ENCODE assay signal across 18 cellular contexts in the genomic region with DNA sequence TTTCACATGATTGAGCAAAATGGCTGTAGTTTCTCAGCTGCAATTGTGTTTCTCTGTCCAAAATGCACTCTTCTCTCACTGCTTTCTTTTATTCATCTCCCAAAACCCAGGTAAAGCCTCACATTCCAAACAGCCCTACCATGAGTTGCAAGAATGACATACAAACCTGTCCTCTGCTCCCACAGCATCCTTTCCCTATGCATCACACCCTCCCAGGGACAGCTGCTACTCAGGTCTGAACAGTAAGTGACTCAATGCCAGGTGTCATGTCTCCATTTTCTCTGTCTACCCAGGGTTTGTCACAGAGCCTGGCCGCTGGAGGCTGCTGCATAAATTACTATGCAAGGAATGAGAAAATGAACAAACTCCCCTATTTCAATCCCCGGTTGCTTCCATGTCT.
"Had no signal": no experiment of that assay in that cellular context is flagged by ENCODE, and none has a peak within 500 bp of the region (broad histone marks: within the 10 kb centered on the region; RNA-seq: fewer than 3 reads in every experiment).

No MANE protein-coding gene starts in this region.

- H3K27ac ChIP-seq: hepatocyte, neutrophil, sigmoid colon, stomach, thoracic aorta, transverse colon had no signal

- H3K27ac Mint-ChIP-seq: dendritic cell treated with granulocyte-macrophage colony-stimulating factor and Interleukin-4, amounts not matched to agents 40 ng/mL and 50 ng/mL, for 4 days; naive thymus-derived CD8-positive, alpha-beta T cell had no signal

- H3K4me2 ChIP-seq: hepatocyte had no signal

- H3K36me3 Mint-ChIP-seq: naive thymus-derived CD8-positive, alpha-beta T cell had no signal

- H3K4me1 ChIP-seq: sigmoid colon, stomach, transverse colon had no signal

- H3K9me3 ChIP-seq: neutrophil, thoracic aorta, transverse colon had no signal

- H3K4me3 Mint-ChIP-seq: dendritic cell treated with granulocyte-macrophage colony-stimulating factor and Interleukin-4, amounts not matched to agents 40 ng/mL and 50 ng/mL, for 4 days; naive thymus-derived CD8-positive, alpha-beta T cell had no signal

- H3K27me3 Mint-ChIP-seq: dendritic cell treated with granulocyte-macrophage colony-stimulating factor and Interleukin-4, amounts not matched to agents 40 ng/mL and 50 ng/mL, for 4 days had no signal

- H3K79me2 ChIP-seq: hepatocyte had no signal

- ATAC-seq: mucosa of descending colon; naive thymus-derived CD8-positive, alpha-beta T cell had no signal

- DNase-seq: erythroblast; foreskin melanocyte; head of caudate nucleus; kidney; mucosa of descending colon; naive thymus-derived CD8-positive, alpha-beta T cell; posterior cingulate gyrus; sigmoid colon; small intestine; stimulated activated CD4-positive, alpha-beta T cell treated with anti-CD3 and anti-CD28 coated beads, Interleukin-12 subunit alpha, Interleukin-12 subunit beta, amount 100 ng/mL, for 4 hours; stimulated activated naive CD4-positive, alpha-beta T cell; stomach; substantia nigra; transverse colon had no signal

- H3K4me1 Mint-ChIP-seq: naive thymus-derived CD8-positive, alpha-beta T cell had no signal

- H3K4me3 ChIP-seq: hepatocyte, mucosa of descending colon, sigmoid colon, stomach, thoracic aorta, transverse colon had no signal

- H2AFZ ChIP-seq: hepatocyte had no signal

- H3K36me3 ChIP-seq: neutrophil, sigmoid colon, stomach, thoracic aorta, transverse colon had no signal

- H3K27me3 ChIP-seq: hepatocyte, neutrophil, sigmoid colon, stomach, transverse colon had no signal
